ENCODE assay signal across 8 cellular contexts in genomic region chr16:3611145-3611977, GRCh38. TPM values are rescaled to one million over a fixed set of nuclear protein-coding genes. Genes with fewer than 3 reads are reported as not detected.
A peak's percentile ranks its signal among the peaks of the same experiment; 100 is the strongest.
DNase-seq lines count a peak whose midpoint lies in the region; ATAC-seq and TF ChIP-seq lines count a peak whose summit lies in the region.

TSS of gene SLX4 (minus strand) at chr16:3611606. CDS start at chr16:3608964, 2,642 bp downstream.

- peak within 1 kb of the TSS; percentile 77 to 99 (median 98) for H3K4me3 ChIP-seq in BLaER1 treated with 17β-estradiol and CSF1 and Interleukin-3, amounts not matched to agents 10 nM and 100 nM
- H3K4me3 ChIP-seq in coronary artery: peak within 1 kb of the TSS; percentile 99

- peaks cover 34 to 52% (median 43%) of the 10 kb centered on the region in 10 experiments for H3K4me1 ChIP-seq in BLaER1 treated with 17β-estradiol and CSF1 and Interleukin-3, amounts not matched to agents 10 nM and 100 nM

- H3K36me3 ChIP-seq in BLaER1 treated with 17β-estradiol and CSF1 and Interleukin-3, amounts not matched to agents 10 nM and 100 nM: peaks cover 4 to 42% (median 18%) of the 10 kb centered on the region in 11 experiments; a peak in 17 of 22 replicates

- H3K9me3 Mint-ChIP-seq in activated CD4-positive, alpha-beta T cell treated with anti-CD3 and anti-CD28 coated beads, Interleukin-2, amount 10 ng/mL, durations not matched to agents 24 days and 14 days: no peaks in the 10 kb centered on the region

- intact Hi-C loops in activated CD4-positive, alpha-beta T cell treated with anti-CD3 and anti-CD28 coated beads, Interleukin-2, amount 10 ng/mL, durations not matched to agents 24 days and 14 days (cut with micrococcal nuclease): loop anchor here (2.0 to 10.0 kb wide), 2 partner anchors 33 to 107 kb away; partner anchors contain the start of gene CLUAP1

- H3K4me2 ChIP-seq in BLaER1 treated with 17β-estradiol and CSF1 and Interleukin-3, amounts not matched to agents 10 nM and 100 nM: peak within 1 kb of the TSS; percentile 84 to 98 (median 95)

- H3K9ac ChIP-seq in BLaER1 treated with 17β-estradiol and CSF1 and Interleukin-3, amounts not matched to agents 10 nM and 100 nM: peak within 1 kb of the TSS; percentile 84 to 93 (median 90)

- peak within 1 kb of the TSS; percentile 74 to 92 (median 84) for H3K27ac ChIP-seq in BLaER1 treated with 17β-estradiol and CSF1 and Interleukin-3, amounts not matched to agents 10 nM and 100 nM
- peak within 1 kb of the TSS; percentile 66 to 91 for H3K27ac ChIP-seq in coronary artery

- peaks cover 44% of the 10 kb centered on the region for H3K4me1 Mint-ChIP-seq in activated CD4-positive, alpha-beta T cell treated with anti-CD3 and anti-CD28 coated beads, Interleukin-2, amount 10 ng/mL, durations not matched to agents 24 days and 14 days

- peak within 1 kb of the TSS; percentile 99 for H3K4me3 Mint-ChIP-seq in activated CD4-positive, alpha-beta T cell treated with anti-CD3 and anti-CD28 coated beads, Interleukin-2, amount 10 ng/mL, durations not matched to agents 24 days and 14 days

- TF ChIP-seq CTCF in coronary artery (IDR thresholded peaks at IDR 0.05): no peak

- ATAC-seq in GM19372 (IDR thresholded peaks at IDR 0.05; ENCODE audit: low read depth, unreplicated experiment) (peak; percentile 93), HG03520 (IDR thresholded peaks at IDR 0.05; ENCODE audit: unreplicated experiment) (peak; percentile 83), left lobe of liver (peak; percentile 92)

- no peaks in the 10 kb centered on the region for H3K27me3 ChIP-seq in BLaER1 treated with 17β-estradiol and CSF1 and Interleukin-3, amounts not matched to agents 10 nM and 100 nM

- H3K9me3 ChIP-seq in BLaER1 treated with 17β-estradiol and CSF1 and Interleukin-3, amounts not matched to agents 10 nM and 100 nM (replicated peaks in 1 of 11): no peaks in the 10 kb centered on the region

- peak within 1 kb of the TSS; percentile 95 for H3K27ac Mint-ChIP-seq in activated CD4-positive, alpha-beta T cell treated with anti-CD3 and anti-CD28 coated beads, Interleukin-2, amount 10 ng/mL, durations not matched to agents 24 days and 14 days

- DNase-seq in NCI-H69 (lab: John Stamatoyannopoulos, UW): peak; percentile 97
- peak; percentile 99 for DNase-seq in activated CD4-positive, alpha-beta T cell treated with anti-CD3 and anti-CD28 coated beads, Interleukin-2, amount 10 ng/mL, durations not matched to agents 24 days and 14 days
- peak; percentile 92 for DNase-seq in coronary artery (ENCODE audit: low spot score)
- peak; percentile 92 for DNase-seq in left lobe of liver (ENCODE audit: low spot score)
- DNase-seq in stimulated activated CD4-positive, alpha-beta T cell treated with anti-CD3 and anti-CD28 coated beads, Interleukin-1b, Interleukin-23, amount 100 ng/mL, for 48 hours: peak; percentile 90

- no peaks in the 10 kb centered on the region for H3K27me3 Mint-ChIP-seq in activated CD4-positive, alpha-beta T cell treated with anti-CD3 and anti-CD28 coated beads, Interleukin-2, amount 10 ng/mL, durations not matched to agents 24 days and 14 days

- H4K20me1 ChIP-seq in BLaER1 treated with 17β-estradiol and CSF1 and Interleukin-3, amounts not matched to agents 10 nM and 100 nM: no peaks in the 10 kb centered on the region

- H3K36me3 Mint-ChIP-seq in activated CD4-positive, alpha-beta T cell treated with anti-CD3 and anti-CD28 coated beads, Interleukin-2, amount 10 ng/mL, durations not matched to agents 24 days and 14 days (ENCODE audit: low read depth): peaks cover 37% of the 10 kb centered on the region

RNA-seq across cellular contexts. Expression of gene SLX4, which starts in this region (rescaled TPM):
- total RNA-seq in activated CD4-positive, alpha-beta T cell treated with anti-CD3 and anti-CD28 coated beads, Interleukin-2, amount 10 ng/mL, durations not matched to agents 24 days and 14 days: 10.6 and 10.9 TPM in 2 replicates
- 2.8 TPM for total RNA-seq in left lobe of liver

Comparison
In these comparisons a context has a peak if more than half of its experiments do, and no peak if none do; other contexts are left out.
1. Peak in every context shown above with its lines: DNase-seq, ATAC-seq, H3K4me3 ChIP-seq and H3K27ac ChIP-seq.